Comparison of ENCODE assay signal across 15 cellular contexts in the genomic region with DNA sequence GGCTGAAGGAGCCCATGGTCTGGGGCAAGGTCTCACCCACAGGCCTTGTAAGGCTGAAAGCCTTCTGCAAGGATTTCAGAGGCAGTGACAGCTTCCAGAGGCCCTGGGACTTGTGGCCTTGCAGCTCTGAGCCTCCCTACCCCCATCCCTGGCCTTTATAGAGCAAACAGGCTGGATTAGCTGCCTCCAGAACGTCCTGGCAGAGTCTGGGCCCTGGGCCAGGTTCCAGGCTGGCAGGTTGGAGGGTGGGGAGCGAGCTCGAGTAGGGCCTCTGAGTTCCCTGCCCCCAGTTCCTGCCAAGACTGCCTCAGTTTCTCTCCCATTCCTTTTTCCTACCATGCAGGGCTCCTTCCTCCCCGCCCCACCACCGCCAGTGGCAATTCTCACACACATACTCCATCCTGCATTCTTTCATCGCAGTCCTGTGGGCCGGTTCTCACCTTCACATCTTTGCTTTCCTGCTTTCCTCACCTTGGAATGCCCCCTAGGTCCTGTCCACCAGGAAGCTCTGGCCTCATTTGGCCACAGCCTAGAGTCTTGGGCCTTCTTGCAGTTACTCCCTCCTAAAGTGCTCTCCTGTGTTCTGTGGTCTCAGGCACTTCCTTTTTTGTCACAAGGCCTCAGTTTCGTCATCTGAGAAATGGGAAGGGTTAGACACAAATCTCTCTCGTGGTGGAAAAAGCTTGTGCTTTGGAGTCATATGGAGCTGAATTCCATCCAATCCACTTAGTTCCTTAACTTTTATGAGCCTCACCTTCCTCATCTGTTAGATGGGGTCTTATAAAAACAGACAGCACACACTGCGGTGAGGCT. TPM values are rescaled to one million over a fixed set of nuclear protein-coding genes. Genes with fewer than 3 reads are reported as not detected.
DNase-seq lines count a peak whose midpoint lies in the region; ATAC-seq, FAIRE-seq and TF ChIP-seq lines count a peak whose summit lies in the region.
"Had no signal": no experiment of that assay in that cellular context is flagged by ENCODE, and none has a peak within 500 bp of the region (broad histone marks: within the 10 kb centered on the region; RNA-seq: fewer than 3 reads in every experiment).

No MANE protein-coding gene starts in this region.

- peaks cover 0 to 6% (median 0%) of the 10 kb centered on the region in 3 donors for H3K4me1 ChIP-seq in pancreas

- H3K27me3 ChIP-seq in pancreas (no peaks in the 10 kb centered on the region), H7 (ENCODE audit: control insufficient read depth, insufficient read depth, low read length) (no peaks in the 10 kb centered on the region)

- no peak overlapping the region for H3K27ac ChIP-seq in pancreas
- H3K27ac ChIP-seq: thoracic aorta had no signal

- FAIRE-seq in pancreas (lab: Jason Lieb, UNC) = no peak
- FAIRE-seq: HTR-8/SVneo had no signal

- H3K9me3 ChIP-seq in pancreas = no peaks in the 10 kb centered on the region
- H3K9me3 ChIP-seq: thoracic aorta had no signal

- TF ChIP-seq CTCF in pancreas (IDR thresholded peaks at IDR 0.05) = no peak

- ATAC-seq in pancreas (peak; percentile 53 to 93 (median 79)), GM19328 (IDR thresholded peaks at IDR 0.05; ENCODE audit: unreplicated experiment) (no peak), HG02840 (IDR thresholded peaks at IDR 0.05; ENCODE audit: low FRiP score, unreplicated experiment) (no peak), HG03097 (IDR thresholded peaks at IDR 0.05; ENCODE audit: low FRiP score, unreplicated experiment) (no peak)
- ATAC-seq: sciatic nerve had no signal

- 59 to 62% methylated on average over 10 of the region's 10 CpGs for WGBS in pancreas, 2 donors

- H3K36me3 ChIP-seq in pancreas (no peaks in the 10 kb centered on the region), H7 (replicated peaks; ENCODE audit: control insufficient read depth, insufficient read depth, low read length) (no peaks in the 10 kb centered on the region)
- H3K36me3 ChIP-seq: thoracic aorta had no signal

- peak; percentile 10 for DNase-seq in DMS 273 treated with DMSO at 0.1 percent for 48 hours (lab: John Stamatoyannopoulos, UW)
- peak; percentile 38 for DNase-seq in NAMALWA (ENCODE audit: low spot score)
- peak; percentile 87 for DNase-seq in cerebellar cortex (ENCODE audit: low spot score)
- peak; percentile 60 to 82 (median 71) for DNase-seq in pancreas
- no peak for DNase-seq in H7
- DNase-seq: NCI-H187 treated with DMSO at 0.1 percent for 48 hours, T-helper 9 cell had no signal

- intact Hi-C loops in pancreas (cut with DNase I) = no loop called here

- H3K4me3 ChIP-seq in pancreas (no peak overlapping the region), H7 (ENCODE audit: insufficient read depth, low read depth, low read length) (no peak overlapping the region)
- H3K4me3 ChIP-seq: thoracic aorta had no signal

RNA-seq across cellular contexts. Expression of a gene that starts 2.7 kb away (rescaled TPM):
- total RNA-seq in pancreas = under 1 TPM in 1 of 6 donors, not detected in 5; 0.14 TPM
- not detected for polyA plus RNA-seq in pancreas
- total RNA-seq in H7 (2014; rRNA removed; shearing (Covaris generic)) = not detected in 2 replicates
- total RNA-seq: fibroblast of villous mesenchyme, sciatic nerve, thoracic aorta had no signal

RNA-seq across cellular contexts. Expression of a gene that starts 11.1 kb away (rescaled TPM):
- total RNA-seq in pancreas = not detected
- under 1 TPM in 1 of 2 donors, not detected in 1; 0.09 TPM for polyA plus RNA-seq in pancreas
- 0.03 TPM in 1 of 2 replicates, not detected in the other for total RNA-seq in H7 (2014; rRNA removed; shearing (Covaris generic))
- total RNA-seq: fibroblast of villous mesenchyme, H4, sciatic nerve, thoracic aorta had no signal

RNA-seq across cellular contexts. Expression of a gene that starts 27.6 kb away (rescaled TPM):
- total RNA-seq in pancreas = 10 to 100 TPM; 15.0 to 30.8 (median 19.6) TPM
- polyA plus RNA-seq in pancreas = 10 to 100 TPM; 60.4 to 83.5 TPM
- 20.9 and 30.4 TPM in 2 replicates for total RNA-seq in H7 (2014; rRNA removed; shearing (Covaris generic))

RNA-seq across cellular contexts. Expression of a gene that starts 33.4 kb away (rescaled TPM):
- 10 to 100 TPM in 5 of 6 donors, 1 to 10 TPM in 1; 8.5 to 35.1 (median 14.1) TPM for total RNA-seq in pancreas
- 10 to 100 TPM; 18.1 to 22.3 TPM for polyA plus RNA-seq in pancreas
- total RNA-seq in H7 (2014; rRNA removed; shearing (Covaris generic)) = 31.8 and 34.8 TPM in 2 replicates

RNA-seq across cellular contexts. Expression of a gene that starts 57.8 kb away (rescaled TPM):
- total RNA-seq in pancreas = 10 to 100 TPM; 33.3 to 49.0 (median 34.3) TPM
- 10 to 100 TPM; 21.4 to 31.7 TPM for polyA plus RNA-seq in pancreas
- 20.8 and 22.6 TPM in 2 replicates for total RNA-seq in H7 (2014; rRNA removed; shearing (Covaris generic))

Comparison
In these comparisons a context has a peak if more than half of its experiments do, and no peak if none do; other contexts are left out.
1. ATAC-seq: peak in pancreas (4 of 4); none in GM19328 (single experiment), HG02840 (single experiment) and HG03097 (single experiment).